Comparison of ENCODE assay signal across 22 cellular contexts in genomic region chr12:71282020-71282419, GRCh38.
"Had no signal": no experiment of that assay in that cellular context is flagged by ENCODE, and none has a peak within 500 bp of the region (broad histone marks: within the 10 kb centered on the region; RNA-seq: fewer than 3 reads in every experiment).

No MANE protein-coding gene starts in this region.

- H3K36me3 Mint-ChIP-seq: naive B cell; stimulated activated memory B cell treated with anti-CD40 and anti-IgM and Interleukin-4, amounts not matched to agents 10 μg/mL and 1 μg/mL and 100 μg/mL, for 72 hours had no signal

- H3K27ac ChIP-seq: colonic mucosa, neutrophil, pancreas, right lobe of liver had no signal

- DNase-seq: activated CD4-positive, alpha-beta T cell treated with anti-CD3 and anti-CD28 coated beads, Interleukin-2, amount 50 U/mL, for 1 hour; activated CD4-positive, CD25-positive, alpha-beta regulatory T cell treated with anti-CD3 and anti-CD28 coated beads, Interleukin-2, amount 50 U/mL, for 72 hours; activated CD8-positive, alpha-beta memory T cell treated with anti-CD3 and anti-CD28 coated beads, Interleukin-2, amount 50 U/mL, for 4 hours; activated effector memory CD4-positive, alpha-beta T cell treated with Interleukin-2 at 50 U/mL for 16 hours; activated naive CD4-positive, alpha-beta T cell treated with anti-CD3 and anti-CD28 coated beads, Interleukin-2, amount 50 U/mL, for 16 hours; activated T-cell treated with anti-CD3 and anti-CD28 coated beads, Interleukin-2, amount 50 U/mL, for 4 hours; aorta; colonic mucosa; foreskin melanocyte; glutamatergic neuron; hypothalamus; kidney glomerular epithelial cell; left ventricle myocardium superior; naive B cell; pancreas; right lobe of liver; small intestine; stimulated activated CD4-positive, alpha-beta T cell treated with anti-CD3 and anti-CD28 coated beads, Interleukin-4, amount 100 ng/mL, for 24 hours had no signal

- H3K4me1 Mint-ChIP-seq: central memory CD8-positive, alpha-beta T cell; naive B cell; stimulated activated memory B cell treated with anti-CD40 and anti-IgM and Interleukin-4, amounts not matched to agents 10 μg/mL and 1 μg/mL and 100 μg/mL, for 72 hours had no signal

- H3K9me3 ChIP-seq: colonic mucosa, neutrophil, pancreas, right lobe of liver had no signal

- H3K27me3 Mint-ChIP-seq: central memory CD8-positive, alpha-beta T cell; naive B cell; stimulated activated memory B cell treated with anti-CD40 and anti-IgM and Interleukin-4, amounts not matched to agents 10 μg/mL and 1 μg/mL and 100 μg/mL, for 72 hours had no signal

- H3K27me3 ChIP-seq: colonic mucosa, neutrophil, pancreas, right lobe of liver had no signal

- H3K4me3 ChIP-seq: colonic mucosa, pancreas, right lobe of liver had no signal

- H3K36me3 ChIP-seq: colonic mucosa, neutrophil, pancreas, right lobe of liver had no signal

- H3K4me1 ChIP-seq: colonic mucosa, pancreas, right lobe of liver had no signal

- H3K4me3 Mint-ChIP-seq: activated T-cell treated with anti-CD3 and anti-CD28 coated beads, Interleukin-2, amount 50 U/mL, for 4 hours; central memory CD8-positive, alpha-beta T cell; naive B cell; stimulated activated memory B cell treated with anti-CD40 and anti-IgM and Interleukin-4, amounts not matched to agents 10 μg/mL and 1 μg/mL and 100 μg/mL, for 72 hours; T-helper 1 cell treated with Interleukin-12 subunit alpha and Interleukin-12 subunit beta and Interleukin-4 antibody, amounts not matched to agents 30 μg/mL and 1 μg/mL, for 36 hours had no signal

- ATAC-seq: activated T-cell treated with anti-CD3 and anti-CD28 coated beads, Interleukin-2, amount 50 U/mL, for 4 hours; left ventricle myocardium superior; pancreas; right lobe of liver; stimulated activated memory B cell treated with anti-CD40 and anti-IgM and Interleukin-4, amounts not matched to agents 10 μg/mL and 1 μg/mL and 100 μg/mL, for 72 hours had no signal

- H3K27ac Mint-ChIP-seq: naive B cell; stimulated activated memory B cell treated with anti-CD40 and anti-IgM and Interleukin-4, amounts not matched to agents 10 μg/mL and 1 μg/mL and 100 μg/mL, for 72 hours; T-helper 1 cell treated with Interleukin-12 subunit alpha and Interleukin-12 subunit beta and Interleukin-4 antibody, amounts not matched to agents 30 μg/mL and 1 μg/mL, for 36 hours had no signal

- H3K9me3 Mint-ChIP-seq: activated T-cell treated with anti-CD3 and anti-CD28 coated beads, Interleukin-2, amount 50 U/mL, for 4 hours; T-helper 1 cell treated with Interleukin-12 subunit alpha and Interleukin-12 subunit beta and Interleukin-4 antibody, amounts not matched to agents 30 μg/mL and 1 μg/mL, for 36 hours had no signal
